Comparison of ENCODE assay signal across 25 cellular contexts in the genomic region with DNA sequence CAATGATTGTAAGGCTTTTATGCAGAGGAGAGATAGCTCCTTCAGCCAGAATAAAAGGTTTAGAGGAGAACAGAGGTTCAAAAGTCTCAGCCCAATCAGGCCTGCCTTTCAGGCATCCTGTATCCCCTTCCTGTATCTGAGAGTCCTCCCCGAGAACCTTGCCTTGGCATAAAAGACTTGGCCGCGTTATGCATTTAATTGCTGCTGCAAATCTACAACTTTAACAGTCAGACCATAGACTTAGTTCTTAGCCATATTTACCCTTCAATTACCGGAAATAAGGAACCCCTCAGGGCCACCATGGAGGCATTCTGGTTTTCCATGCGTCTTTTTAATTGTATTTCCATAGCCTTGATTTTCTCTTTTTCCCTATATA. TPM values are rescaled to one million over a fixed set of nuclear protein-coding genes. Genes with fewer than 3 reads are reported as not detected.
DNase-seq lines count a peak whose midpoint lies in the region; ATAC-seq, FAIRE-seq and TF ChIP-seq lines count a peak whose summit lies in the region.
"Had no signal": no experiment of that assay in that cellular context is flagged by ENCODE, and none has a peak within 500 bp of the region (broad histone marks: within the 10 kb centered on the region; RNA-seq: fewer than 3 reads in every experiment).

No MANE protein-coding gene starts in this region.

- H3K27me3 Mint-ChIP-seq in HFFc6 (ENCODE audit: insufficient read depth): no peaks in the 10 kb centered on the region
- H3K27me3 Mint-ChIP-seq in CD8-positive, alpha-beta T cell (ENCODE audit: low read depth): peaks cover 5% of the 10 kb centered on the region

- H3K4me1 ChIP-seq in SJSA1 (replicated peaks) (peaks cover 53% of the 10 kb centered on the region), keratinocyte (ENCODE audit: control insufficient read depth, extremely low read depth, insufficient read depth, low read length) (peaks cover 50% of the 10 kb centered on the region), skeletal muscle satellite cell (ENCODE audit: control insufficient read depth, insufficient read depth, low read length) (peaks cover 40% of the 10 kb centered on the region)
- H3K4me1 ChIP-seq in CD8-positive, alpha-beta T cell (ENCODE audit: insufficient read depth, low read length): no peaks in the 10 kb centered on the region
- H3K4me1 ChIP-seq: stomach had no signal

- H2AFZ ChIP-seq in keratinocyte (ENCODE audit: control insufficient read depth, low read length): no peak overlapping the region

- TF ChIP-seq CTCF in HFFc6 (IDR thresholded peaks at IDR 0.05) (no peak), keratinocyte (optimal IDR thresholded peaks at IDR 0.05 in 1 of 3, IDR thresholded peaks at IDR 0.05 in 1 of 3, conservative IDR thresholded peaks at IDR 0.05 in 1 of 3; ENCODE audit: extremely low read depth in 1 of 3, insufficient read depth in 2 of 3, low read length in 3 of 3) (no peak)
- no peak for TF ChIP-seq CTCF in CD8-positive, alpha-beta T cell (IDR thresholded peaks at IDR 0.05)

- H3K27me3 ChIP-seq in SJSA1 (replicated peaks) (no peaks in the 10 kb centered on the region), keratinocyte (ENCODE audit: control insufficient read depth, extremely low read depth, insufficient read depth, low read length) (no peaks in the 10 kb centered on the region), skeletal muscle satellite cell (ENCODE audit: control insufficient read depth, insufficient read depth, low read length) (no peaks in the 10 kb centered on the region)
- no peaks in the 10 kb centered on the region for H3K27me3 ChIP-seq in CD8-positive, alpha-beta T cell (ENCODE audit: insufficient read depth, low read length)
- H3K27me3 ChIP-seq: stomach, tibial artery had no signal

- H3K4me3 Mint-ChIP-seq in HFFc6: peak overlapping the region; percentile 76
- no peak overlapping the region for H3K4me3 Mint-ChIP-seq in CD8-positive, alpha-beta T cell
- H3K4me3 Mint-ChIP-seq: activated naive CD4-positive, alpha-beta T cell treated with anti-CD3 and anti-CD28 coated beads, Interleukin-2, amount 50 U/mL, for 24 hours; CD4-positive, alpha-beta memory T cell; central memory CD8-positive, alpha-beta T cell; immature natural killer cell had no signal

- H3K9me3 Mint-ChIP-seq in HFFc6: no peaks in the 10 kb centered on the region
- H3K9me3 Mint-ChIP-seq in CD8-positive, alpha-beta T cell: no peaks in the 10 kb centered on the region
- H3K9me3 Mint-ChIP-seq: activated naive CD4-positive, alpha-beta T cell treated with anti-CD3 and anti-CD28 coated beads, Interleukin-2, amount 50 U/mL, for 24 hours; CD4-positive, alpha-beta memory T cell; central memory CD8-positive, alpha-beta T cell; immature natural killer cell had no signal

- H3K27ac ChIP-seq in SJSA1 (peak overlapping the region; percentile 100), keratinocyte (ENCODE audit: control insufficient read depth, insufficient read depth, low read length) (peak overlapping the region; percentile 91)
- no peak overlapping the region for H3K27ac ChIP-seq in CD8-positive, alpha-beta T cell (ENCODE audit: low read depth, low read length)
- H3K27ac ChIP-seq: VCaP had no signal

- ATAC-seq in GM19397 (IDR thresholded peaks at IDR 0.05; ENCODE audit: unreplicated experiment): no peak
- ATAC-seq in CD8-positive, alpha-beta T cell: no peak
- ATAC-seq: left lobe of liver had no signal

- peak overlapping the region; percentile 97 for H3K27ac Mint-ChIP-seq in HFFc6
- H3K27ac Mint-ChIP-seq in CD8-positive, alpha-beta T cell: no peak overlapping the region
- H3K27ac Mint-ChIP-seq: activated naive CD4-positive, alpha-beta T cell treated with anti-CD3 and anti-CD28 coated beads, Interleukin-2, amount 50 U/mL, for 24 hours; immature natural killer cell had no signal

- H3K79me2 ChIP-seq in keratinocyte (ENCODE audit: control insufficient read depth, insufficient read depth, low read length): no peaks in the 10 kb centered on the region

- no peaks in the 10 kb centered on the region for H3K36me3 ChIP-seq in SJSA1
- no peaks in the 10 kb centered on the region for H3K36me3 ChIP-seq in keratinocyte (ENCODE audit: control insufficient read depth in 2 of 2, extremely low read depth in 1 of 2, insufficient read depth in 2 of 2, low read length in 2 of 2)
- H3K36me3 ChIP-seq in skeletal muscle satellite cell (ENCODE audit: insufficient read depth, low read length): no peaks in the 10 kb centered on the region
- no peaks in the 10 kb centered on the region for H3K36me3 ChIP-seq in CD8-positive, alpha-beta T cell (ENCODE audit: insufficient read depth, low read length)
- H3K36me3 ChIP-seq: stomach, tibial artery had no signal

- H3K9me1 ChIP-seq in keratinocyte (ENCODE audit: control insufficient read depth, extremely low read depth, insufficient read depth, low read length): no peaks in the 10 kb centered on the region

- H3K9ac ChIP-seq in keratinocyte (ENCODE audit: control insufficient read depth, extremely low read depth, insufficient read depth, low read length) (peak overlapping the region; percentile 63), skeletal muscle satellite cell (ENCODE audit: low read depth, low read length) (peak overlapping the region; percentile 75)

- FAIRE-seq in keratinocyte (lab: Jason Lieb, UNC): no peak
- FAIRE-seq: frontal cortex had no signal

- intact Hi-C loops in CD8-positive, alpha-beta T cell (cut with DNase I, micrococcal nuclease): no loop called here

- H3K36me3 Mint-ChIP-seq in HFFc6 (ENCODE audit: low read depth): no peaks in the 10 kb centered on the region
- H3K36me3 Mint-ChIP-seq in CD8-positive, alpha-beta T cell: no peaks in the 10 kb centered on the region
- H3K36me3 Mint-ChIP-seq: activated naive CD4-positive, alpha-beta T cell treated with anti-CD3 and anti-CD28 coated beads, Interleukin-2, amount 50 U/mL, for 24 hours; CD4-positive, alpha-beta memory T cell; immature natural killer cell had no signal

- H3K4me3 ChIP-seq in SJSA1 (no peak overlapping the region), keratinocyte (ENCODE audit: control insufficient read depth in 2 of 3, extremely low read depth in 1 of 3, insufficient read depth in 2 of 3, low read depth in 1 of 3, low read length in 3 of 3) (no peak overlapping the region), skeletal muscle satellite cell (ENCODE audit: low read length) (no peak overlapping the region)
- H3K4me3 ChIP-seq in CD8-positive, alpha-beta T cell (ENCODE audit: low read depth, low read length): no peak overlapping the region
- H3K4me3 ChIP-seq: mucosa of descending colon, stomach, tibial artery had no signal

- dilution Hi-C loops in keratinocyte (cut with MboI; ENCODE audit: extremely low pct_ligation_motif_present, low sequenced_read_pairs): no loop called here

- H3K9me3 ChIP-seq in SJSA1 (replicated peaks) (no peaks in the 10 kb centered on the region), keratinocyte (ENCODE audit: control insufficient read depth, low read depth, low read length) (no peaks in the 10 kb centered on the region), skeletal muscle satellite cell (replicated peaks; ENCODE audit: low read length) (no peaks in the 10 kb centered on the region)
- no peaks in the 10 kb centered on the region for H3K9me3 ChIP-seq in CD8-positive, alpha-beta T cell (ENCODE audit: low read length)
- H3K9me3 ChIP-seq: mucosa of descending colon, stomach, tibial artery had no signal

- POLR2A ChIA-PET in CD8-positive, alpha-beta T cell (lab: Charles Lee): no interaction called here

- peak overlapping the region; percentile 83 for H3K4me2 ChIP-seq in keratinocyte (ENCODE audit: control insufficient read depth, extremely low read depth, insufficient read depth, low read depth, low read length)
- H3K4me2 ChIP-seq in skeletal muscle satellite cell (ENCODE audit: low read length): peak overlapping the region; percentile 38

- CTCF ChIA-PET in CD8-positive, alpha-beta T cell (lab: Charles Lee): no interaction called here

- H4K20me1 ChIP-seq in keratinocyte (ENCODE audit: control insufficient read depth, extremely low read depth, insufficient read depth, low read length): no peaks in the 10 kb centered on the region

- DNase-seq in HFFc6 (no peak), SJSA1 (ENCODE audit: low read depth in 1 of 2, low spot score in 2 of 2) (no peak), keratinocyte (ENCODE audit: low read depth, low spot score) (no peak)
- DNase-seq in activated CD8-positive, alpha-beta memory T cell treated with anti-CD3 and anti-CD28 coated beads for 24 hours: no peak
- DNase-seq in CD8-positive, alpha-beta T cell: no peak
- DNase-seq: activated CD4-positive, alpha-beta T cell treated with anti-CD3 and anti-CD28 coated beads, Interleukin-2, amount 50 U/mL, for 1 hour; aorta; CD4-positive, alpha-beta memory T cell; GDM1; GOT3; hippocampal formation; immature natural killer cell; mucosa of descending colon; NCI-H187; NCI-H526 treated with DMSO at 0.1 percent for 48 hours; RPMI8226; stomach; tibial artery had no signal

- peaks cover 58% of the 10 kb centered on the region for H3K4me1 Mint-ChIP-seq in HFFc6 (ENCODE audit: low read depth)
- H3K4me1 Mint-ChIP-seq in CD8-positive, alpha-beta T cell (ENCODE audit: low read depth): no peaks in the 10 kb centered on the region
- H3K4me1 Mint-ChIP-seq: activated naive CD4-positive, alpha-beta T cell treated with anti-CD3 and anti-CD28 coated beads, Interleukin-2, amount 50 U/mL, for 24 hours; CD4-positive, alpha-beta memory T cell; central memory CD8-positive, alpha-beta T cell; immature natural killer cell had no signal

RNA-seq across cellular contexts. Expression of a gene that starts 18.3 kb away (rescaled TPM):
- 10 to 100 TPM; 45.6 to 71.1 (median 61.7) TPM for total RNA-seq in HFFc6 (2021; fragmentation: NEBNext Ultra II Directional; extraction: Animal tissue kit (Norgen Biotek cat#: 25700))
- total RNA-seq in SJSA1 (2014; rRNA removed; shearing (Covaris generic)): 44.3 and 47.2 TPM in 2 replicates
- polyA plus RNA-seq in keratinocyte: 26.4 to 39.6 TPM (median 26.9 TPM) in 3 replicates
- 10.9 TPM for polyA plus RNA-seq in keratinocyte (2011; ENCODE audit: low read depth)
- 11.1 and 17.7 TPM in 2 replicates for polyA plus RNA-seq in keratinocyte (2011; cell fraction: cytosol; rRNA removed)
- polyA plus RNA-seq in keratinocyte (2011; cell fraction: nucleus; rRNA removed): 45.3 and 56.9 TPM in 2 replicates
- 12.9 and 43.6 TPM in 2 replicates for polyA plus RNA-seq in keratinocyte (2012; ENCODE audit: low replicate concordance)
- 6.2 to 27.3 TPM (median 13.6 TPM) in 3 replicates for polyA minus RNA-seq in keratinocyte
- polyA minus RNA-seq in keratinocyte (2011; cell fraction: cytosol; rRNA and poly(A)+ RNA removed): 11.1 TPM
- 4.9 and 7.2 TPM in 2 replicates for polyA minus RNA-seq in keratinocyte (2011; cell fraction: nucleus; rRNA and poly(A)+ RNA removed)
- total RNA-seq in skeletal muscle satellite cell (2012; rRNA removed): 6.8 and 10.6 TPM in 2 replicates
- 10 to 100 TPM in 1 of 2 experiments, 1 to 10 TPM in 1; 9.4 to 10.3 TPM for total RNA-seq in CD8-positive, alpha-beta T cell

RNA-seq across cellular contexts. Expression of a gene that starts 58.6 kb away (rescaled TPM):
- total RNA-seq in HFFc6 (2021; fragmentation: NEBNext Ultra II Directional; extraction: Animal tissue kit (Norgen Biotek cat#: 25700)): 100 to 1,000 TPM in 4 of 6 experiments, 10 to 100 TPM in 2; 94.3 to 119 (median 109) TPM
- total RNA-seq in SJSA1 (2014; rRNA removed; shearing (Covaris generic)): 11.0 and 11.5 TPM in 2 replicates
- 161 to 204 TPM (median 198 TPM) in 3 replicates for polyA plus RNA-seq in keratinocyte
- polyA plus RNA-seq in keratinocyte (2011; ENCODE audit: low read depth): 47.7 TPM
- polyA plus RNA-seq in keratinocyte (2011; cell fraction: cytosol; rRNA removed): 67.3 and 89.8 TPM in 2 replicates
- 456 and 469 TPM in 2 replicates for polyA plus RNA-seq in keratinocyte (2011; cell fraction: nucleus; rRNA removed)
- 140 and 276 TPM in 2 replicates for polyA plus RNA-seq in keratinocyte (2012; ENCODE audit: low replicate concordance)
- 497 to 995 TPM (median 539 TPM) in 3 replicates for polyA minus RNA-seq in keratinocyte
- polyA minus RNA-seq in keratinocyte (2011; cell fraction: cytosol; rRNA and poly(A)+ RNA removed): 232 TPM
- polyA minus RNA-seq in keratinocyte (2011; cell fraction: nucleus; rRNA and poly(A)+ RNA removed): 824 and 949 TPM in 2 replicates
- 9.6 and 10.0 TPM in 2 replicates for total RNA-seq in skeletal muscle satellite cell (2012; rRNA removed)
- total RNA-seq in CD8-positive, alpha-beta T cell: under 1 TPM in 1 of 2 experiments, not detected in 1; 0.11 TPM
- total RNA-seq: CD4-positive, alpha-beta memory T cell had no signal
- polyA plus RNA-seq: CD4-positive, alpha-beta memory T cell; immature natural killer cell had no signal

Comparison
In these comparisons a context has a peak if more than half of its experiments do, and no peak if none do; other contexts are left out.
1. RNA of a gene that starts 58.6 kb away (total RNA-seq): 94.3 to 119 TPM in HFFc6 and 11.0 to 11.5 TPM in SJSA1; 0.11 TPM in CD8-positive, alpha-beta T cell; every median in the first group is over 10 times any median in the second.